In the genomic region with DNA sequence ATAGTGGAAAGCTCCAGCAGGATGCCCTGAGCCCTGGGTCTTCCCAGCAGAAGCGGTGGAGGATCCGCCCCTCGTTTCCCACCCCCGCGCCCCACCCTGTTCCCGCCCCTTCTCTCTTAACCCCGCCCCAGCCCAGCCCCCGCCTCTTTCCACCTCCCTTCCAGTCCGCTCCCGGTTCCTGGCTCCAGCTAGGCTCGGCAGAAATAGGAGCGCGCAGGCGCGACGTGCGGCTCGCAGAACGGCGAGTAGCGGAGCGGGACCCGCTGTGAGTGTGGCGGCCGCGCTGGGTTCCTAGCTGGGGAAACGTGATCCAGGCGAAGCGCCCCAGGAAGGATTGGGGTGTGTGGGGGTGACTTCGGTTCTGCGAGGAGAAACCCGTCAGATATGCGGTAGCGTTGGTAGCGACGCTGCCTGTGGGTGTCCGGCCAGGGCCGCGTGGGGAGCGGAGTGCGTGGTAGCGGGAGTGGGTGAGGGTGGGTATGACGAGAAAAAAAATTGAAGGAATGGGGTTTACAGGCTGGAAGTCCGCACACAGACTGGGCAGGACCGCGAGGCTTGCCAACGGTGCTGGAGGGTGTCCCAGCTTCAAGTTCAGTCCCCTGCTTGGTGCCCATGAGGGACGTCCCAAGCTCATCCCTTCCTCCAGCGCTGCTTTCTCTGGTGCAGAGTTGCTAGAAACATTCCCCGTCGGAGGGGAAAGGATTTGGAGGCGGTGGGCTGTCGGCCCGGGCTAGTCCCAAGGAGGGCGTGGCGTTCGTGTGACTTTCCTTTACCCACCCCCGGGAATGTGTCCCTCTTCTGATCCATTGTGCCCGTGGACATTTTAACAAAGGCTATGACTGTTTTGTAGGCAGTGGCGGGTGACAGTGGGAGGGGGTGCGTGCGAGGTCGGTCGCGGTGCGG, we compare ENCODE assay signal across 1 cellular context.
TF ChIP-seq lines count a peak whose summit lies in the region.

TSS of gene PRRG1 (plus strand) at position 234 of the 903 bp plus-strand sequence. CDS start 56,886 bp downstream, outside the sequence.

TF ChIP-seq in SK-N-SH treated with all-trans-retinoic acid at 6 μM for 48 hours, 23 proteins besides CTCF, POLR2A, EP300 and RAD21 (continued from another document):
- TF ChIP-seq CREB5 (CRISPR knock-in tag; IDR thresholded peaks at IDR 0.05; ENCODE audit: low read depth): no peak
- no peak for TF ChIP-seq ZNF565 (CRISPR knock-in tag; conservative IDR thresholded peaks at IDR 0.05; ENCODE audit: low read depth)
- TF ChIP-seq, protein P1, sequence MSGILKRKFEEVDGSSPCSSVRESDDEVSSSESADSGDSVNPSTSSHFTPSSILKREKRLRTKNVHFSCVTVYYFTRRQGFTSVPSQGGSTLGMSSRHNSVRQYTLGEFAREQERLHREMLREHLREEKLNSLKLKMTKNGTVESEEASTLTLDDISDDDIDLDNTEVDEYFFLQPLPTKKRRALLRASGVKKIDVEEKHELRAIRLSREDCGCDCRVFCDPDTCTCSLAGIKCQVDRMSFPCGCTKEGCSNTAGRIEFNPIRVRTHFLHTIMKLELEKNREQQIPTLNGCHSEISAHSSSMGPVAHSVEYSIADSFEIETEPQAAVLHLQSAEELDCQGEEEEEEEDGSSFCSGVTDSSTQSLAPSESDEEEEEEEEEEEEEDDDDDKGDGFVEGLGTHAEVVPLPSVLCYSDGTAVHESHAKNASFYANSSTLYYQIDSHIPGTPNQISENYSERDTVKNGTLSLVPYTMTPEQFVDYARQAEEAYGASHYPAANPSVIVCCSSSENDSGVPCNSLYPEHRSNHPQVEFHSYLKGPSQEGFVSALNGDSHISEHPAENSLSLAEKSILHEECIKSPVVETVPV (CRISPR knock-in tag; IDR thresholded peaks at IDR 0.05): no peak
